In genomic region chr3:46892285-46893145, GRCh38 we compare ENCODE assay signal across 8 cellular contexts. TPM values are rescaled to one million over a fixed set of nuclear protein-coding genes. Genes with fewer than 3 reads are reported as not detected.
DNase-seq lines count a peak whose midpoint lies in the region; ATAC-seq and TF ChIP-seq lines count a peak whose summit lies in the region.

No MANE protein-coding gene starts in this region.

- H3K4me3 ChIP-seq in epithelial cell of esophagus (ENCODE audit: low read length) (peak overlapping the region; percentile 23), suprapubic skin (peak overlapping the region; percentile 53)

- no peaks in the 10 kb centered on the region for H3K36me3 ChIP-seq in suprapubic skin

- peaks cover 9% of the 10 kb centered on the region for H3K4me1 Mint-ChIP-seq in T-helper 17 cell

- H3K27me3 Mint-ChIP-seq in T-helper 17 cell = peaks cover 60% of the 10 kb centered on the region

- H3K9me3 ChIP-seq in T-helper 17 cell (ENCODE audit: control insufficient read depth, low read length, poor library complexity, severe bottlenecking) = no peaks in the 10 kb centered on the region
- no peaks in the 10 kb centered on the region for H3K9me3 ChIP-seq in suprapubic skin

- peaks cover 7% of the 10 kb centered on the region for H3K36me3 Mint-ChIP-seq in T-helper 17 cell (ENCODE audit: low read depth)

- peak; percentile 83 for DNase-seq in HK-2 (ENCODE audit: unreplicated experiment)
- DNase-seq in T-helper 17 cell = no peak
- peak; percentile 46 for DNase-seq in epithelial cell of esophagus (ENCODE audit: low read depth)
- peak; percentile 84 for DNase-seq in medulla oblongata (ENCODE audit: extremely low spot score)
- peak; percentile 83 to 90 for DNase-seq in suprapubic skin (ENCODE audit: low spot score in 2 of 2)
- DNase-seq in activated CD4-positive, CD25-positive, alpha-beta regulatory T cell treated with anti-CD3 and anti-CD28 coated beads, Interleukin-2, amount 50 U/mL, for 72 hours = no peak

- no peak for TF ChIP-seq POLR2A in suprapubic skin (IDR thresholded peaks at IDR 0.05)

- no peak overlapping the region for H3K27ac Mint-ChIP-seq in T-helper 17 cell

- TF ChIP-seq CTCF in C4-2B (conservative IDR thresholded peaks at IDR 0.05) = peak; percentile 18
- no peak for TF ChIP-seq CTCF in epithelial cell of esophagus (IDR thresholded peaks at IDR 0.05; ENCODE audit: insufficient read depth, low read depth, low read length, missing control alignments)
- no peak for TF ChIP-seq CTCF in suprapubic skin (IDR thresholded peaks at IDR 0.05)

- ATAC-seq in T-helper 17 cell (peak; percentile 39), GM21515 (IDR thresholded peaks at IDR 0.05; ENCODE audit: unreplicated experiment) (no peak)

- 29% methylated on average over 9 of the region's 58 CpGs for WGBS in suprapubic skin

- no peaks in the 10 kb centered on the region for H3K27me3 ChIP-seq in suprapubic skin

- peaks cover 36% of the 10 kb centered on the region for H3K4me1 ChIP-seq in suprapubic skin

- H3K4me3 Mint-ChIP-seq in T-helper 17 cell = peak overlapping the region; percentile 70

- TF ChIP-seq EP300 in suprapubic skin (IDR thresholded peaks at IDR 0.05) = no peak

- H3K27ac ChIP-seq in C4-2B (peak overlapping the region; percentile 28), suprapubic skin (no peak overlapping the region)

RNA-seq across cellular contexts. Expression of gene PTH1R, which starts 15.0 kb away (rescaled TPM):
- not detected for total RNA-seq in T-helper 17 cell
- 1 to 10 TPM; 1.1 to 4.2 (median 3.0) TPM for total RNA-seq in suprapubic skin

RNA-seq across cellular contexts. Expression of gene MYL3, which starts 29.3 kb away (rescaled TPM):
- total RNA-seq in T-helper 17 cell = not detected
- 1 to 10 TPM in 1 of 4 donors, not detected in 3; 1.4 TPM for total RNA-seq in suprapubic skin

Comparison
In these comparisons a context has a peak if more than half of its experiments do, and no peak if none do; other contexts are left out.
1. DNase-seq: peak in HK-2 (single experiment), epithelial cell of esophagus (single experiment), medulla oblongata (single experiment) and suprapubic skin (2 of 2); none in T-helper 17 cell (0 of 3) and activated CD4-positive, CD25-positive, alpha-beta regulatory T cell treated with anti-CD3 and anti-CD28 coated beads, Interleukin-2, amount 50 U/mL, for 72 hours (single experiment).